In genomic region chr6:89050697-89051096, GRCh38 we compare ENCODE assay signal across 29 cellular contexts. TPM values are rescaled to one million over a fixed set of nuclear protein-coding genes. Genes with fewer than 3 reads are reported as not detected.
DNase-seq lines count a peak whose midpoint lies in the region; ATAC-seq and TF ChIP-seq lines count a peak whose summit lies in the region.
"Had no signal": no experiment of that assay in that cellular context is flagged by ENCODE, and none has a peak within 500 bp of the region (broad histone marks: within the 10 kb centered on the region; RNA-seq: fewer than 3 reads in every experiment).

No MANE protein-coding gene starts in this region.

- intact Hi-C loops in MCF 10A (cut with micrococcal nuclease) (loop anchor here (1.0 kb wide), 1 partner anchor 15 kb away; no protein-coding TSS in a partner anchor), mammary epithelial cell (cut with micrococcal nuclease) (no loop called here), head of caudate nucleus (cut with DNase I) (no loop called here)

- H3K9me3 Mint-ChIP-seq in MCF 10A (ENCODE audit: unreplicated experiment): no peaks in the 10 kb centered on the region
- H3K9me3 Mint-ChIP-seq in activated T-helper 17 cell treated with anti-CD3 and anti-CD28 coated beads, Interleukin-2, amount 50 U/mL, for 72 hours: no peaks in the 10 kb centered on the region
- H3K9me3 Mint-ChIP-seq in stimulated activated naive CD8-positive, alpha-beta T cell treated with anti-CD3 and anti-CD28 coated beads, Interleukin-15, amount 100 ng/mL, for 72 hours: peaks cover 0 to 7% of the 10 kb centered on the region in 2 donors
- no peaks in the 10 kb centered on the region for H3K9me3 Mint-ChIP-seq in CD8-positive, alpha-beta memory T cell
- H3K9me3 Mint-ChIP-seq: dendritic cell treated with granulocyte-macrophage colony-stimulating factor and Interleukin-4, amounts not matched to agents 40 ng/mL and 50 ng/mL, for 4 days; memory B cell had no signal

- H3K4me3 ChIP-seq in mammary epithelial cell (replicated peaks in 1 of 3; ENCODE audit: insufficient read depth in 1 of 3, low read depth in 2 of 3, low read length in 3 of 3) (no peak overlapping the region), liver (ENCODE audit: low read depth in 1 of 3, low read length in 3 of 3) (no peak overlapping the region), brain microvascular endothelial cell (ENCODE audit: low read depth, low read length) (no peak overlapping the region)
- H3K4me3 ChIP-seq in CD8-positive, alpha-beta memory T cell (ENCODE audit: low read length): no peak overlapping the region
- H3K4me3 ChIP-seq: BLaER1, prostate gland, thoracic aorta had no signal

- no peaks in the 10 kb centered on the region for H3K79me2 ChIP-seq in mammary epithelial cell (ENCODE audit: insufficient read depth, low read length)

- H3K27ac ChIP-seq in mammary epithelial cell (ENCODE audit: insufficient read depth, low read depth, low read length) (no peak overlapping the region), liver (ENCODE audit: low read depth in 1 of 2, low read length in 2 of 2) (peak overlapping the region; percentile 56 to 73), brain microvascular endothelial cell (no peak overlapping the region)
- no peak overlapping the region for H3K27ac ChIP-seq in CD8-positive, alpha-beta memory T cell (ENCODE audit: low read depth, low read length)
- H3K27ac ChIP-seq: BLaER1, KMS-11, prostate gland, RWPE1, thoracic aorta, WERI-Rb-1 had no signal

- TF ChIP-seq CTCF in MCF 10A (IDR thresholded peaks at IDR 0.05; ENCODE audit: unreplicated experiment) (no peak), mammary epithelial cell (conservative IDR thresholded peaks at IDR 0.05 in 1 of 2, IDR thresholded peaks at IDR 0.05 in 1 of 2; ENCODE audit: extremely low read depth in 1 of 2, insufficient read depth in 1 of 2, low read depth in 1 of 2, low read length in 2 of 2) (no peak), liver (IDR thresholded peaks at IDR 0.05; ENCODE audit: low read depth, low read length, missing input control) (no peak), brain microvascular endothelial cell (IDR thresholded peaks at IDR 0.05; ENCODE audit: low read depth, low read length, missing control alignments) (no peak)

- peak overlapping the region; percentile 77 for H3K27ac Mint-ChIP-seq in MCF 10A (ENCODE audit: low read depth, unreplicated experiment)
- H3K27ac Mint-ChIP-seq in activated T-helper 17 cell treated with anti-CD3 and anti-CD28 coated beads, Interleukin-2, amount 50 U/mL, for 72 hours: no peak overlapping the region
- no peak overlapping the region for H3K27ac Mint-ChIP-seq in stimulated activated naive CD8-positive, alpha-beta T cell treated with anti-CD3 and anti-CD28 coated beads, Interleukin-15, amount 100 ng/mL, for 72 hours
- peak overlapping the region in 1 of 8 donors; percentile 15 for H3K27ac Mint-ChIP-seq in CD8-positive, alpha-beta memory T cell
- H3K27ac Mint-ChIP-seq: dendritic cell treated with granulocyte-macrophage colony-stimulating factor and Interleukin-4, amounts not matched to agents 40 ng/mL and 50 ng/mL, for 4 days; memory B cell; stimulated activated naive B cell treated with anti-CD40 and anti-IgM and Interleukin-4, amounts not matched to agents 10 μg/mL and 1 μg/mL and 100 μg/mL, for 72 hours had no signal

- H3K27me3 ChIP-seq in mammary epithelial cell (ENCODE audit: insufficient read depth, low read length): no peaks in the 10 kb centered on the region
- no peaks in the 10 kb centered on the region for H3K27me3 ChIP-seq in liver (ENCODE audit: control insufficient read depth in 4 of 4, insufficient read depth in 4 of 4, low read length in 3 of 4)
- no peaks in the 10 kb centered on the region for H3K27me3 ChIP-seq in brain microvascular endothelial cell (replicated peaks)
- no peaks in the 10 kb centered on the region for H3K27me3 ChIP-seq in CD8-positive, alpha-beta memory T cell (ENCODE audit: insufficient read depth, low read length, poor library complexity, severe bottlenecking)
- H3K27me3 ChIP-seq: BLaER1 had no signal

- H3K27me3 Mint-ChIP-seq in MCF 10A (ENCODE audit: insufficient read depth, unreplicated experiment): no peaks in the 10 kb centered on the region
- H3K27me3 Mint-ChIP-seq in activated T-helper 17 cell treated with anti-CD3 and anti-CD28 coated beads, Interleukin-2, amount 50 U/mL, for 72 hours: no peaks in the 10 kb centered on the region
- no peaks in the 10 kb centered on the region for H3K27me3 Mint-ChIP-seq in stimulated activated naive CD8-positive, alpha-beta T cell treated with anti-CD3 and anti-CD28 coated beads, Interleukin-15, amount 100 ng/mL, for 72 hours
- H3K27me3 Mint-ChIP-seq in CD8-positive, alpha-beta memory T cell: peaks cover 0 to 2% of the 10 kb centered on the region in 2 donors
- H3K27me3 Mint-ChIP-seq: dendritic cell treated with granulocyte-macrophage colony-stimulating factor and Interleukin-4, amounts not matched to agents 40 ng/mL and 50 ng/mL, for 4 days; memory B cell had no signal

- in situ Hi-C loops in mammary epithelial cell (cut with MboI; ENCODE audit: low sequenced_read_pairs in 2 of 2): no loop called here
- in situ Hi-C loops in brain microvascular endothelial cell (cut with HindIII; ENCODE audit: low pct_ligation_motif_present, low sequenced_read_pairs): no loop called here

- 67% methylated on average over 3 of the region's 3 CpGs for WGBS in mammary epithelial cell (ENCODE audit: low coverage, missing lambda C conversion rate)
- 64% methylated on average over 3 of the region's 3 CpGs for WGBS in liver

- no peak overlapping the region for H3K9ac ChIP-seq in mammary epithelial cell (ENCODE audit: insufficient read depth, low read length)
- H3K9ac ChIP-seq in liver (ENCODE audit: low read depth in 1 of 2, low read length in 2 of 2): no peak overlapping the region
- H3K9ac ChIP-seq: BLaER1, KMS-11 had no signal

- H3K4me1 ChIP-seq in mammary epithelial cell (ENCODE audit: insufficient read depth, low read length): no peaks in the 10 kb centered on the region
- H3K4me1 ChIP-seq in liver (ENCODE audit: control insufficient read depth in 4 of 4, insufficient read depth in 4 of 4, low read length in 3 of 4): peaks cover 4 to 13% (median 7%) of the 10 kb centered on the region in 4 donors
- H3K4me1 ChIP-seq in CD8-positive, alpha-beta memory T cell (ENCODE audit: insufficient read depth, low read length): no peaks in the 10 kb centered on the region
- H3K4me1 ChIP-seq: BLaER1, prostate gland had no signal

- DNase-seq in MCF 10A (ENCODE audit: unreplicated experiment): peak; percentile 36
- DNase-seq in mammary epithelial cell: no peak
- DNase-seq in stimulated activated naive CD8-positive, alpha-beta T cell treated with anti-CD3 and anti-CD28 coated beads, Interleukin-15, amount 100 ng/mL, for 72 hours: no peak
- DNase-seq in brain microvascular endothelial cell: no peak
- no peak for DNase-seq in head of caudate nucleus
- no peak for DNase-seq in CD8-positive, alpha-beta memory T cell
- DNase-seq: ACHN; activated CD4-positive, alpha-beta T cell treated with anti-CD3 and anti-CD28 coated beads, Interleukin-2, amount 50 U/mL, for 1 hour; activated CD8-positive, alpha-beta memory T cell treated with anti-CD3 and anti-CD28 coated beads, Interleukin-2, amount 50 U/mL, for 48 hours; activated effector memory CD4-positive, alpha-beta T cell treated with Interleukin-2 at 50 U/mL for 16 hours; amniotic stem cell; COR-L47; kidney glomerular epithelial cell; NCI-H2029; NCI-H2227 treated with DMSO at 0.1 percent for 48 hours; NCI-H69; stimulated activated CD4-positive, alpha-beta T cell treated with anti-CD3 and anti-CD28 coated beads, Interleukin-2, amount 100 ng/mL, for 48 hours; stimulated activated naive B cell treated with anti-CD40 and anti-IgM and Interleukin-4, amounts not matched to agents 10 μg/mL and 1 μg/mL and 100 μg/mL, for 72 hours; WERI-Rb-1 had no signal

- H4K20me1 ChIP-seq in mammary epithelial cell (ENCODE audit: insufficient read depth, low read length): no peaks in the 10 kb centered on the region
- H4K20me1 ChIP-seq: BLaER1 had no signal

- POLR2A ChIA-PET in MCF 10A (lab: Yijun Ruan, JAX): interaction anchor here (0.6 to 9.2 kb wide), 14 partner anchors 8 to 390 kb away, joined by 3 to 177 read pairs (median 4); partner anchors contain the start of genes PM20D2 and PNRC1
- POLR2A ChIA-PET in CD8-positive, alpha-beta memory T cell (lab: Charles Lee): no interaction called here

- H3K4me2 ChIP-seq in mammary epithelial cell (ENCODE audit: insufficient read depth, low read depth, low read length): no peak overlapping the region
- H3K4me2 ChIP-seq: BLaER1, KMS-11 had no signal

- no peaks in the 10 kb centered on the region for H3K36me3 Mint-ChIP-seq in MCF 10A (ENCODE audit: insufficient read depth, unreplicated experiment)
- no peaks in the 10 kb centered on the region for H3K36me3 Mint-ChIP-seq in activated T-helper 17 cell treated with anti-CD3 and anti-CD28 coated beads, Interleukin-2, amount 50 U/mL, for 72 hours (ENCODE audit: low read depth)
- H3K36me3 Mint-ChIP-seq in CD8-positive, alpha-beta memory T cell: no peaks in the 10 kb centered on the region
- H3K36me3 Mint-ChIP-seq: memory B cell; stimulated activated naive B cell treated with anti-CD40 and anti-IgM and Interleukin-4, amounts not matched to agents 10 μg/mL and 1 μg/mL and 100 μg/mL, for 72 hours had no signal

- peak; percentile 34 for ATAC-seq in activated T-helper 17 cell treated with anti-CD3 and anti-CD28 coated beads, Interleukin-2, amount 50 U/mL, for 72 hours (replicated peaks)
- peak; percentile 56 for ATAC-seq in stimulated activated naive CD8-positive, alpha-beta T cell treated with anti-CD3 and anti-CD28 coated beads, Interleukin-15, amount 100 ng/mL, for 72 hours
- ATAC-seq: SK-N-SH treated with all-trans-retinoic acid at 6 μM for 48 hours; stimulated activated naive B cell treated with anti-CD40 and anti-IgM and Interleukin-4, amounts not matched to agents 10 μg/mL and 1 μg/mL and 100 μg/mL, for 72 hours had no signal

- TF ChIP-seq RAD21 in liver (IDR thresholded peaks at IDR 0.05): no peak

- peaks cover 28% of the 10 kb centered on the region for H3K4me1 Mint-ChIP-seq in MCF 10A (ENCODE audit: insufficient read depth, unreplicated experiment)
- peaks cover 6% of the 10 kb centered on the region for H3K4me1 Mint-ChIP-seq in activated T-helper 17 cell treated with anti-CD3 and anti-CD28 coated beads, Interleukin-2, amount 50 U/mL, for 72 hours
- peaks cover 20% of the 10 kb centered on the region for H3K4me1 Mint-ChIP-seq in stimulated activated naive CD8-positive, alpha-beta T cell treated with anti-CD3 and anti-CD28 coated beads, Interleukin-15, amount 100 ng/mL, for 72 hours
- peaks cover 10 to 20% (median 19%) of the 10 kb centered on the region in 3 donors for H3K4me1 Mint-ChIP-seq in CD8-positive, alpha-beta memory T cell
- H3K4me1 Mint-ChIP-seq: memory B cell had no signal

- no peaks in the 10 kb centered on the region for H3K36me3 ChIP-seq in mammary epithelial cell (ENCODE audit: insufficient read depth, low read length)
- H3K36me3 ChIP-seq in liver (ENCODE audit: control insufficient read depth in 4 of 4, insufficient read depth in 3 of 4, low read depth in 1 of 4, low read length in 3 of 4): no peaks in the 10 kb centered on the region
- H3K36me3 ChIP-seq in brain microvascular endothelial cell (replicated peaks): no peaks in the 10 kb centered on the region
- H3K36me3 ChIP-seq in CD8-positive, alpha-beta memory T cell (ENCODE audit: insufficient read depth, low read length): no peaks in the 10 kb centered on the region
- H3K36me3 ChIP-seq: BLaER1, prostate gland, thoracic aorta, WERI-Rb-1 had no signal

- BruUV-seq in MCF 10A (replicated peaks; lab: Mats Ljungman, UMichigan) (no TSS peak), mammary epithelial cell (replicated peaks; lab: Mats Ljungman, UMichigan) (no TSS peak)

- H3K9me3 ChIP-seq in mammary epithelial cell (replicated peaks; ENCODE audit: insufficient read depth, low read length) (no peaks in the 10 kb centered on the region), liver (ENCODE audit: control insufficient read depth in 4 of 4, low read length in 3 of 4) (no peaks in the 10 kb centered on the region)
- H3K9me3 ChIP-seq in CD8-positive, alpha-beta memory T cell (ENCODE audit: low read length): no peaks in the 10 kb centered on the region
- H3K9me3 ChIP-seq: BLaER1, prostate gland, thoracic aorta had no signal

- dilution Hi-C loops in mammary epithelial cell (cut with HindIII; ENCODE audit: low sequenced_read_pairs): no loop called here

- CTCF ChIA-PET in MCF 10A (lab: Yijun Ruan, JAX): interaction anchor here (0.6 to 1.4 kb wide), 5 partner anchors 15 to 64 kb away, joined by 3 to 8 read pairs (median 3); partner anchors contain the start of gene PNRC1
- CTCF ChIA-PET in mammary epithelial cell (lab: Charles Lee; ENCODE audit: low non-redundant PET): no interaction called here
- CTCF ChIA-PET in CD8-positive, alpha-beta memory T cell (lab: Charles Lee): interaction anchor here (0.9 kb wide), 1 partner anchor 67 kb away, joined by 3 read pairs; no protein-coding TSS in a partner anchor

- no peak overlapping the region for H2AFZ ChIP-seq in mammary epithelial cell (ENCODE audit: low read depth, low read length)

- H3K4me3 Mint-ChIP-seq in MCF 10A (ENCODE audit: unreplicated experiment): peak overlapping the region; percentile 45
- no peak overlapping the region for H3K4me3 Mint-ChIP-seq in activated T-helper 17 cell treated with anti-CD3 and anti-CD28 coated beads, Interleukin-2, amount 50 U/mL, for 72 hours
- H3K4me3 Mint-ChIP-seq in stimulated activated naive CD8-positive, alpha-beta T cell treated with anti-CD3 and anti-CD28 coated beads, Interleukin-15, amount 100 ng/mL, for 72 hours: no peak overlapping the region
- no peak overlapping the region for H3K4me3 Mint-ChIP-seq in CD8-positive, alpha-beta memory T cell
- H3K4me3 Mint-ChIP-seq: dendritic cell treated with granulocyte-macrophage colony-stimulating factor and Interleukin-4, amounts not matched to agents 40 ng/mL and 50 ng/mL, for 4 days; memory B cell; stimulated activated naive B cell treated with anti-CD40 and anti-IgM and Interleukin-4, amounts not matched to agents 10 μg/mL and 1 μg/mL and 100 μg/mL, for 72 hours had no signal

RNA-seq across cellular contexts. Expression of gene PNRC1, which starts 29.9 kb away (rescaled TPM):
- total RNA-seq in MCF 10A (2022): 158 and 183 TPM in 2 replicates
- total RNA-seq in mammary epithelial cell: 10 to 100 TPM; 56.6 to 75.0 TPM
- 4.7 TPM for polyA plus RNA-seq in mammary epithelial cell
- polyA minus RNA-seq in mammary epithelial cell: 27.0 TPM
- 100 to 1,000 TPM in 1 of 2 donors, 10 to 100 TPM in 1; 61.5 to 363 TPM for total RNA-seq in activated T-helper 17 cell treated with anti-CD3 and anti-CD28 coated beads, Interleukin-2, amount 50 U/mL, for 72 hours
- 10 to 100 TPM; 40.9 to 71.4 TPM for total RNA-seq in liver
- 10 to 100 TPM; 27.4 to 66.4 TPM for polyA plus RNA-seq in liver
- 10 to 100 TPM; 79.4 to 84.5 TPM for total RNA-seq in CD8-positive, alpha-beta memory T cell
- 597 TPM for polyA plus RNA-seq in CD8-positive, alpha-beta memory T cell

Comparison
In these comparisons a context has a peak if more than half of its experiments do, and no peak if none do; other contexts are left out.
1. H3K27ac ChIP-seq: peak in liver (2 of 2); none in mammary epithelial cell (single experiment), brain microvascular endothelial cell (single experiment) and CD8-positive, alpha-beta memory T cell (single experiment).